ENCODE assay signal across 20 cellular contexts in genomic region chr17:7864995-7865650, GRCh38. TPM values are rescaled to one million over a fixed set of nuclear protein-coding genes. Genes with fewer than 3 reads are reported as not detected.
A peak's percentile ranks its signal among the peaks of the same experiment; 100 is the strongest.
DNase-seq lines count a peak whose midpoint lies in the region; ATAC-seq, FAIRE-seq and TF ChIP-seq lines count a peak whose summit lies in the region.
"Had no signal": no experiment of that assay in that cellular context is flagged by ENCODE, and none has a peak within 500 bp of the region (broad histone marks: within the 10 kb centered on the region; RNA-seq: fewer than 3 reads in every experiment).

No MANE protein-coding gene starts in this region.

- H3K79me2 ChIP-seq in GM23338 (replicated peaks; ENCODE audit: insufficient read depth), result no peaks in the 10 kb centered on the region

- H3K4me2 ChIP-seq in GM23338, result no peak overlapping the region
- H3K4me2 ChIP-seq: A549, BLaER1 had no signal

- no peaks in the 10 kb centered on the region for H3K27me3 ChIP-seq in GM23338 (ENCODE audit: insufficient read depth)
- H3K27me3 ChIP-seq in bronchial epithelial cell (ENCODE audit: control insufficient read depth, insufficient read depth, low read length), result no peaks in the 10 kb centered on the region
- H3K27me3 ChIP-seq in foreskin keratinocyte, result no peaks in the 10 kb centered on the region
- H3K27me3 ChIP-seq: BLaER1, SJSA1 had no signal

- no peaks in the 10 kb centered on the region for H3K9me3 Mint-ChIP-seq in activated T-cell treated with anti-CD3 and anti-CD28 coated beads, Interleukin-2, amount 50 U/mL, for 4 hours
- no peaks in the 10 kb centered on the region for H3K9me3 Mint-ChIP-seq in GM23338
- H3K9me3 Mint-ChIP-seq: CD4-positive, alpha-beta memory T cell had no signal

- no peaks in the 10 kb centered on the region for H3F3A ChIP-seq in GM23338 (replicated peaks; ENCODE audit: low read depth)

- H3K36me3 ChIP-seq in GM23338 (ENCODE audit: insufficient read depth) (no peaks in the 10 kb centered on the region), bronchial epithelial cell (ENCODE audit: control insufficient read depth, insufficient read depth, low read length) (no peaks in the 10 kb centered on the region)

- no peaks in the 10 kb centered on the region for H3K9me2 ChIP-seq in GM23338 (ENCODE audit: insufficient read depth)

- H3K4me3 ChIP-seq in GM23338, result no peak overlapping the region
- no peak overlapping the region for H3K4me3 ChIP-seq in bronchial epithelial cell (ENCODE audit: low read depth, low read length)
- H3K4me3 ChIP-seq: A549, BLaER1, GM12878, SJSA1 had no signal

- no peaks in the 10 kb centered on the region for H3K27me3 Mint-ChIP-seq in activated T-cell treated with anti-CD3 and anti-CD28 coated beads, Interleukin-2, amount 50 U/mL, for 4 hours (ENCODE audit: low read depth)
- no peaks in the 10 kb centered on the region for H3K27me3 Mint-ChIP-seq in GM23338 (ENCODE audit: insufficient read depth, low read depth, poor library complexity)
- H3K27me3 Mint-ChIP-seq: CD4-positive, alpha-beta memory T cell had no signal

- peak; percentile 35 to 50 for ATAC-seq in activated T-cell treated with anti-CD3 and anti-CD28 coated beads, Interleukin-2, amount 50 U/mL, for 4 hours
- ATAC-seq in GM23338, result no peak
- peak; percentile 62 for ATAC-seq in foreskin keratinocyte
- ATAC-seq in HG03139 (IDR thresholded peaks at IDR 0.05; ENCODE audit: unreplicated experiment), result no peak
- ATAC-seq: GM12878 had no signal

- H3K4me1 ChIP-seq in GM23338 (ENCODE audit: insufficient read depth) (peaks cover 3% of the 10 kb centered on the region; the same call in 1 of the 2 replicates), foreskin keratinocyte (peaks cover 26% of the 10 kb centered on the region)
- H3K4me1 ChIP-seq: SJSA1 had no signal

- peaks cover 27% of the 10 kb centered on the region for H3K4me1 Mint-ChIP-seq in activated T-cell treated with anti-CD3 and anti-CD28 coated beads, Interleukin-2, amount 50 U/mL, for 4 hours (ENCODE audit: low read depth)
- H3K4me1 Mint-ChIP-seq in GM23338, result peaks cover 3% of the 10 kb centered on the region

- H4K20me1 ChIP-seq in GM23338 (replicated peaks; ENCODE audit: insufficient read depth), result peaks cover 2% of the 10 kb centered on the region

- no peak for DNase-seq in activated T-cell treated with anti-CD3 and anti-CD28 coated beads, Interleukin-2, amount 50 U/mL, for 4 hours
- DNase-seq in activated T-cell treated with anti-CD3 and anti-CD28 coated beads for 4 hours (no peak), GM23338 (ENCODE audit: low spot score) (no peak), bronchial epithelial cell (ENCODE audit: low read depth) (peak; percentile 54), foreskin keratinocyte (peak in 1 of 2 donors; percentile 35), activated gamma-delta T cell (lab: John Stamatoyannopoulos, UW) (no peak), NCI-H128 (lab: John Stamatoyannopoulos, UW; ENCODE audit: unreplicated experiment) (no peak)
- DNase-seq: CD4-positive, alpha-beta memory T cell; EL; KG1; NCI-H1417; NCI-H1930; NCI-H345; NCI-H524 treated with DMSO at 0.1 percent for 48 hours had no signal

- no peak for FAIRE-seq in bronchial epithelial cell (lab: Jason Lieb, UNC)
- FAIRE-seq: A549, GM12878, H1 had no signal

- H3K27ac Mint-ChIP-seq in GM23338, result no peak overlapping the region

- no peak overlapping the region for H3K4me3 Mint-ChIP-seq in activated T-cell treated with anti-CD3 and anti-CD28 coated beads, Interleukin-2, amount 50 U/mL, for 4 hours
- no peak overlapping the region for H3K4me3 Mint-ChIP-seq in GM23338

- H3K36me3 Mint-ChIP-seq in activated T-cell treated with anti-CD3 and anti-CD28 coated beads, Interleukin-2, amount 50 U/mL, for 4 hours (ENCODE audit: insufficient read depth), result peaks cover 5% of the 10 kb centered on the region
- H3K36me3 Mint-ChIP-seq in GM23338 (ENCODE audit: low read depth), result peaks cover 9% of the 10 kb centered on the region

- no peak for TF ChIP-seq CTCF in GM23338 (conservative IDR thresholded peaks at IDR 0.05; ENCODE audit: low read depth in 2 of 2)
- TF ChIP-seq CTCF in bronchial epithelial cell (IDR thresholded peaks at IDR 0.05; ENCODE audit: insufficient read depth, low read length, severe bottlenecking), result no peak
- TF ChIP-seq CTCF in foreskin keratinocyte (conservative IDR thresholded peaks at IDR 0.05), result no peak

- no peak overlapping the region for H2AFZ ChIP-seq in GM23338

- H3K27ac ChIP-seq in GM23338 (ENCODE audit: low read depth) (no peak overlapping the region), foreskin keratinocyte (no peak overlapping the region)
- H3K27ac ChIP-seq: A549, BLaER1, SJSA1 had no signal

TF ChIP-seq in GM23338, 12 proteins besides CTCF, POLR2A, EP300 and RAD21:
- TF ChIP-seq POLR2AphosphoS5 (IDR thresholded peaks at IDR 0.05; ENCODE audit: low read depth), result no peak
- TF ChIP-seq ZNF331 (CRISPR knock-in tag; IDR thresholded peaks at IDR 0.05; ENCODE audit: low read depth), result peak; percentile 41; the same call in 1 of the 2 replicates

RNA-seq across cellular contexts. Expression of gene CYB5D1, which starts 7.3 kb away (rescaled TPM):
- 10 to 100 TPM; 19.7 to 20.8 (median 20.6) TPM for total RNA-seq in activated T-cell treated with anti-CD3 and anti-CD28 coated beads, Interleukin-2, amount 50 U/mL, for 4 hours
- total RNA-seq in GM23338 (2014; rRNA removed; shearing (Covaris generic)), result 5.6 and 8.4 TPM in 2 replicates
- polyA plus RNA-seq in GM23338 (2016; fragmentation: Nextera tagmentation; extraction: Ambion mirVana) (2.7 and 3.5 TPM in 2 replicates), foreskin keratinocyte (4.8 and 6.6 TPM in 2 replicates)
- total RNA-seq in bronchial epithelial cell (6.5 and 9.0 TPM in 2 replicates), foreskin keratinocyte (8.9 and 10.2 TPM in 2 replicates)

RNA-seq across cellular contexts. Expression of gene NAA38, which starts 7.8 kb away (rescaled TPM):
- total RNA-seq in activated T-cell treated with anti-CD3 and anti-CD28 coated beads, Interleukin-2, amount 50 U/mL, for 4 hours, result 10 to 100 TPM; 40.4 to 47.5 (median 41.5) TPM
- total RNA-seq in GM23338 (2014; rRNA removed; shearing (Covaris generic)), result 17.1 and 24.0 TPM in 2 replicates
- 74.8 and 78.5 TPM in 2 replicates for polyA plus RNA-seq in GM23338 (2016; fragmentation: Nextera tagmentation; extraction: Ambion mirVana)
- 36.6 and 47.5 TPM in 2 replicates for total RNA-seq in bronchial epithelial cell
- 119 and 136 TPM in 2 replicates for total RNA-seq in foreskin keratinocyte
- 143 and 146 TPM in 2 replicates for polyA plus RNA-seq in foreskin keratinocyte

RNA-seq across cellular contexts. Expression of gene TMEM88, which starts 10.3 kb away (rescaled TPM):
- 10 to 100 TPM in 1 of 3 donors, 1 to 10 TPM in 2; 8.9 to 11.1 (median 9.9) TPM for total RNA-seq in activated T-cell treated with anti-CD3 and anti-CD28 coated beads, Interleukin-2, amount 50 U/mL, for 4 hours
- 0.97 TPM in 1 of 2 replicates, not detected in the other for total RNA-seq in GM23338 (2014; rRNA removed; shearing (Covaris generic))
- polyA plus RNA-seq in GM23338 (2016; fragmentation: Nextera tagmentation; extraction: Ambion mirVana) (0.43 and 0.58 TPM in 2 replicates), foreskin keratinocyte (0.65 and 1.3 TPM in 2 replicates)
- total RNA-seq in bronchial epithelial cell (0.64 TPM in 1 of 2 replicates, not detected in the other), foreskin keratinocyte (0.58 and 0.67 TPM in 2 replicates)
- total RNA-seq: SJSA1 had no signal
- polyA plus RNA-seq: CD4-positive, alpha-beta memory T cell had no signal

RNA-seq across cellular contexts. Expression of gene CHD3, which starts 23.5 kb away (rescaled TPM):
- total RNA-seq in activated T-cell treated with anti-CD3 and anti-CD28 coated beads, Interleukin-2, amount 50 U/mL, for 4 hours, result 100 to 1,000 TPM; 117 to 127 (median 123) TPM
- 9.7 and 12.3 TPM in 2 replicates for total RNA-seq in GM23338 (2014; rRNA removed; shearing (Covaris generic))
- 2.9 and 3.0 TPM in 2 replicates for polyA plus RNA-seq in GM23338 (2016; fragmentation: Nextera tagmentation; extraction: Ambion mirVana)
- 41.3 and 98.2 TPM in 2 replicates for total RNA-seq in bronchial epithelial cell
- 89.8 and 91.3 TPM in 2 replicates for total RNA-seq in foreskin keratinocyte
- 66.8 and 76.4 TPM in 2 replicates for polyA plus RNA-seq in foreskin keratinocyte

RNA-seq across cellular contexts. Expression of gene KDM6B, which starts 31.1 kb away (rescaled TPM):
- total RNA-seq in activated T-cell treated with anti-CD3 and anti-CD28 coated beads, Interleukin-2, amount 50 U/mL, for 4 hours, result 100 to 1,000 TPM; 187 to 226 (median 206) TPM
- total RNA-seq in GM23338 (2014; rRNA removed; shearing (Covaris generic)), result 1.4 and 1.8 TPM in 2 replicates
- polyA plus RNA-seq in GM23338 (2016; fragmentation: Nextera tagmentation; extraction: Ambion mirVana), result 1.1 and 1.4 TPM in 2 replicates
- 2.9 and 6.0 TPM in 2 replicates for total RNA-seq in bronchial epithelial cell
- 4.5 and 6.4 TPM in 2 replicates for total RNA-seq in foreskin keratinocyte
- polyA plus RNA-seq in foreskin keratinocyte, result 2.4 and 2.6 TPM in 2 replicates

Comparison
In these comparisons a context has a peak if more than half of its experiments do, and no peak if none do; other contexts are left out.
1. ATAC-seq: peak in activated T-cell treated with anti-CD3 and anti-CD28 coated beads, Interleukin-2, amount 50 U/mL, for 4 hours (2 of 2) and foreskin keratinocyte (single experiment); none in GM23338 (single experiment) and HG03139 (single experiment).